Comparison of ENCODE assay signal across 14 cellular contexts in the genomic region with DNA sequence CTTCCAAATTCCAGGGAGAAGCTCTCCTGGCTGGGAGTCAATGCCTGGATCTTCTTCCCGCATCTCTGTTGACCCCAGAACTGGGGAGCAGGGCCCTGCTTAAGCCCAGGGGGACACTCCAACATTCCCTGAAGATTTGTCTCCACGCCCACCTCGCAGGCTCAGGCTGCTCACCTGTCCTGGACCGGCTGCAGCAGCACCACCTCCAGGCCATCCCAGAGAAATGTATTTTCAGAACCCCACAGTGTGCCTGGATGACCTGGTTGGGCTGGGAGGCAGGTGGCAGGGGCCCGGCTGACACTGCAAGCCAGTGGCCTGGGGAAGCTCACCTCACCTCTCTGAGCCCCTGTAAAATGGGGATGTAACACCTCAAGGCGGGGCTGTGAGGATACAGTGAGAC. TPM values are rescaled to one million over a fixed set of nuclear protein-coding genes. Genes with fewer than 3 reads are reported as not detected.
DNase-seq lines count a peak whose midpoint lies in the region; ATAC-seq, FAIRE-seq and TF ChIP-seq lines count a peak whose summit lies in the region.
"Had no signal": no experiment of that assay in that cellular context is flagged by ENCODE, and none has a peak within 500 bp of the region (broad histone marks: within the 10 kb centered on the region; RNA-seq: fewer than 3 reads in every experiment).

No MANE protein-coding gene starts in this region.

- no peak overlapping the region for H3K27ac Mint-ChIP-seq in activated CD4-positive, alpha-beta memory T cell treated with anti-CD3 and anti-CD28 coated beads for 36 hours
- no peak overlapping the region for H3K27ac Mint-ChIP-seq in activated CD4-positive, alpha-beta memory T cell treated with anti-CD3 and anti-CD28 coated beads, Interleukin-2, amount 10 ng/mL, durations not matched to agents 7 days and 5 days
- no peak overlapping the region for H3K27ac Mint-ChIP-seq in progenitor cell of endocrine pancreas

- H3K9me3 Mint-ChIP-seq in activated CD4-positive, alpha-beta memory T cell treated with anti-CD3 and anti-CD28 coated beads for 36 hours = no peaks in the 10 kb centered on the region
- H3K9me3 Mint-ChIP-seq in activated CD4-positive, alpha-beta memory T cell treated with anti-CD3 and anti-CD28 coated beads, Interleukin-2, amount 10 ng/mL, durations not matched to agents 7 days and 5 days = no peaks in the 10 kb centered on the region
- no peaks in the 10 kb centered on the region for H3K9me3 Mint-ChIP-seq in progenitor cell of endocrine pancreas (ENCODE audit: low read depth)
- H3K9me3 Mint-ChIP-seq in activated T-cell treated with anti-CD3 and anti-CD28 coated beads, Interleukin-2, amount 50 U/mL, for 4 hours = no peaks in the 10 kb centered on the region

- peaks cover 2% of the 10 kb centered on the region for H3K27me3 ChIP-seq in bronchial epithelial cell (ENCODE audit: control insufficient read depth, insufficient read depth, low read length)
- H3K27me3 ChIP-seq: uterus had no signal

- H3K27me3 Mint-ChIP-seq in activated CD4-positive, alpha-beta memory T cell treated with anti-CD3 and anti-CD28 coated beads for 36 hours = peaks cover 29% of the 10 kb centered on the region
- H3K27me3 Mint-ChIP-seq in activated CD4-positive, alpha-beta memory T cell treated with anti-CD3 and anti-CD28 coated beads, Interleukin-2, amount 10 ng/mL, durations not matched to agents 7 days and 5 days = peaks cover 30% of the 10 kb centered on the region
- peaks cover 70% of the 10 kb centered on the region for H3K27me3 Mint-ChIP-seq in progenitor cell of endocrine pancreas
- peaks cover 26% of the 10 kb centered on the region for H3K27me3 Mint-ChIP-seq in activated T-cell treated with anti-CD3 and anti-CD28 coated beads, Interleukin-2, amount 50 U/mL, for 4 hours (ENCODE audit: low read depth)

- H3K4me3 Mint-ChIP-seq in activated CD4-positive, alpha-beta memory T cell treated with anti-CD3 and anti-CD28 coated beads for 36 hours = no peak overlapping the region
- no peak overlapping the region for H3K4me3 Mint-ChIP-seq in activated CD4-positive, alpha-beta memory T cell treated with anti-CD3 and anti-CD28 coated beads, Interleukin-2, amount 10 ng/mL, durations not matched to agents 7 days and 5 days
- no peak overlapping the region for H3K4me3 Mint-ChIP-seq in progenitor cell of endocrine pancreas (ENCODE audit: low read depth)
- no peak overlapping the region for H3K4me3 Mint-ChIP-seq in activated T-cell treated with anti-CD3 and anti-CD28 coated beads, Interleukin-2, amount 50 U/mL, for 4 hours

- POLR2A ChIA-PET in activated CD4-positive, alpha-beta memory T cell treated with anti-CD3 and anti-CD28 coated beads for 36 hours (lab: Charles Lee) = interaction anchor here (0.6 kb wide), 1 partner anchor 29 kb away, joined by 3 read pairs; no protein-coding TSS in a partner anchor
- POLR2A ChIA-PET in activated CD4-positive, alpha-beta memory T cell treated with anti-CD3 and anti-CD28 coated beads, Interleukin-2, amount 10 ng/mL, durations not matched to agents 7 days and 5 days (lab: Charles Lee) = interaction anchor here (1.3 kb wide), 1 partner anchor 54 kb away, joined by 3 read pairs; no protein-coding TSS in a partner anchor

- FAIRE-seq in bronchial epithelial cell (lab: Jason Lieb, UNC) = no peak

- H3K36me3 ChIP-seq in bronchial epithelial cell (ENCODE audit: control insufficient read depth, insufficient read depth, low read length) = no peaks in the 10 kb centered on the region
- H3K36me3 ChIP-seq: HAP-1, uterus had no signal

- intact Hi-C loops in activated CD4-positive, alpha-beta memory T cell treated with anti-CD3 and anti-CD28 coated beads for 36 hours (cut with micrococcal nuclease) = no loop called here

- peak; percentile 52 for TF ChIP-seq CTCF in bronchial epithelial cell (IDR thresholded peaks at IDR 0.05; ENCODE audit: insufficient read depth, low read length, severe bottlenecking)
- peak; percentile 50 for TF ChIP-seq CTCF in progenitor cell of endocrine pancreas (IDR thresholded peaks at IDR 0.05; ENCODE audit: unreplicated experiment)

- in situ Hi-C loops in KBM-7 (cut with MboI; ENCODE audit: low pct_unique_long_range_greater_than_20kb, low sequenced_read_pairs) = loop anchor here (25.0 kb wide), 1 partner anchor 165 kb away; the partner anchor contains the start of gene LMX1B

- H3K4me1 Mint-ChIP-seq in activated CD4-positive, alpha-beta memory T cell treated with anti-CD3 and anti-CD28 coated beads for 36 hours (ENCODE audit: low read depth) = no peaks in the 10 kb centered on the region
- H3K4me1 Mint-ChIP-seq in activated CD4-positive, alpha-beta memory T cell treated with anti-CD3 and anti-CD28 coated beads, Interleukin-2, amount 10 ng/mL, durations not matched to agents 7 days and 5 days = no peaks in the 10 kb centered on the region
- peaks cover 2% of the 10 kb centered on the region for H3K4me1 Mint-ChIP-seq in progenitor cell of endocrine pancreas (ENCODE audit: low read depth)
- no peaks in the 10 kb centered on the region for H3K4me1 Mint-ChIP-seq in activated T-cell treated with anti-CD3 and anti-CD28 coated beads, Interleukin-2, amount 50 U/mL, for 4 hours (ENCODE audit: low read depth)

- H3K36me3 Mint-ChIP-seq in activated CD4-positive, alpha-beta memory T cell treated with anti-CD3 and anti-CD28 coated beads for 36 hours = no peaks in the 10 kb centered on the region
- H3K36me3 Mint-ChIP-seq in activated CD4-positive, alpha-beta memory T cell treated with anti-CD3 and anti-CD28 coated beads, Interleukin-2, amount 10 ng/mL, durations not matched to agents 7 days and 5 days (ENCODE audit: low read depth) = no peaks in the 10 kb centered on the region
- H3K36me3 Mint-ChIP-seq in progenitor cell of endocrine pancreas (ENCODE audit: insufficient read depth) = no peaks in the 10 kb centered on the region
- H3K36me3 Mint-ChIP-seq in activated T-cell treated with anti-CD3 and anti-CD28 coated beads, Interleukin-2, amount 50 U/mL, for 4 hours (ENCODE audit: insufficient read depth) = no peaks in the 10 kb centered on the region

- CTCF ChIA-PET in activated CD4-positive, alpha-beta memory T cell treated with anti-CD3 and anti-CD28 coated beads for 36 hours (lab: Charles Lee) = interaction anchor here (12.5 kb wide), 1 partner anchor 73 kb away, joined by 447 read pairs; no protein-coding TSS in a partner anchor
- CTCF ChIA-PET in activated CD4-positive, alpha-beta memory T cell treated with anti-CD3 and anti-CD28 coated beads, Interleukin-2, amount 10 ng/mL, durations not matched to agents 7 days and 5 days (lab: Charles Lee) = interaction anchor here (0.8 to 8.2 kb wide), 3 partner anchors 50 to 71 kb away, joined by 3 to 436 read pairs (median 3); no protein-coding TSS in a partner anchor

- ATAC-seq in activated T-cell treated with anti-CD3 and anti-CD28 coated beads, Interleukin-2, amount 50 U/mL, for 4 hours = no peak

- no peak overlapping the region for H3K4me3 ChIP-seq in bronchial epithelial cell (ENCODE audit: low read depth, low read length)
- H3K4me3 ChIP-seq: HAP-1, uterus had no signal

- DNase-seq in activated CD4-positive, alpha-beta memory T cell treated with anti-CD3 and anti-CD28 coated beads for 36 hours = peak; percentile 13
- no peak for DNase-seq in activated CD4-positive, alpha-beta memory T cell treated with anti-CD3 and anti-CD28 coated beads, Interleukin-2, amount 10 ng/mL, durations not matched to agents 7 days and 5 days
- peak; percentile 18 for DNase-seq in KBM-7
- DNase-seq in bronchial epithelial cell (ENCODE audit: low read depth) = no peak
- DNase-seq in progenitor cell of endocrine pancreas (ENCODE audit: low spot score, unreplicated experiment) = peak; percentile 14
- DNase-seq in HUDEP-2 (lab: John Stamatoyannopoulos, UW; ENCODE audit: unreplicated experiment in 76 of 76) = no peak
- no peak for DNase-seq in hepatic stellate cell (ENCODE audit: low spot score)
- no peak for DNase-seq in activated T-cell treated with anti-CD3 and anti-CD28 coated beads, Interleukin-2, amount 50 U/mL, for 4 hours
- DNase-seq: activated CD4-positive, alpha-beta T cell treated with anti-CD3 and anti-CD28 coated beads for 4 hours; GF-D8; NCI-H2081 treated with DMSO at 0.1 percent for 48 hours; stimulated activated CD4-positive, alpha-beta T cell treated with anti-CD3 and anti-CD28 coated beads, Interleukin-12 subunit alpha, Interleukin-12 subunit beta, amount 100 ng/mL, for 4 hours; uterus had no signal

RNA-seq across cellular contexts. Expression of gene ZBTB43, which starts 27.1 kb away (rescaled TPM):
- total RNA-seq in activated CD4-positive, alpha-beta memory T cell treated with anti-CD3 and anti-CD28 coated beads for 36 hours = 10 to 100 TPM; 20.5 to 28.4 TPM
- total RNA-seq in activated CD4-positive, alpha-beta memory T cell treated with anti-CD3 and anti-CD28 coated beads, Interleukin-2, amount 10 ng/mL, durations not matched to agents 7 days and 5 days = 10 to 100 TPM; 40.8 to 41.0 TPM
- total RNA-seq in bronchial epithelial cell (12.8 and 21.9 TPM in 2 replicates), progenitor cell of endocrine pancreas (16.9 and 21.8 TPM in 2 replicates)
- total RNA-seq in activated T-cell treated with anti-CD3 and anti-CD28 coated beads, Interleukin-2, amount 50 U/mL, for 4 hours = 10 to 100 TPM; 13.8 to 18.9 (median 18.2) TPM

Comparison
In these comparisons a context has a peak if more than half of its experiments do, and no peak if none do; other contexts are left out.
1. DNase-seq: peak in activated CD4-positive, alpha-beta memory T cell treated with anti-CD3 and anti-CD28 coated beads for 36 hours (single experiment), KBM-7 (single experiment) and progenitor cell of endocrine pancreas (single experiment); none in activated CD4-positive, alpha-beta memory T cell treated with anti-CD3 and anti-CD28 coated beads, Interleukin-2, amount 10 ng/mL, durations not matched to agents 7 days and 5 days (single experiment), bronchial epithelial cell (single experiment), HUDEP-2 (0 of 76), hepatic stellate cell (single experiment) and activated T-cell treated with anti-CD3 and anti-CD28 coated beads, Interleukin-2, amount 50 U/mL, for 4 hours (single experiment).